ENCODE assay signal across 21 cellular contexts in genomic region chr4:6968496-6968895, GRCh38.
"Had no signal": no experiment of that assay in that cellular context is flagged by ENCODE, and none has a peak within 500 bp of the region (broad histone marks: within the 10 kb centered on the region; RNA-seq: fewer than 3 reads in every experiment).

No MANE protein-coding gene starts in this region.

- H3K27me3 ChIP-seq: foreskin keratinocyte, hepatocyte, left lung, sigmoid colon, tibial artery had no signal

- H3K4me1 ChIP-seq: foreskin keratinocyte, sigmoid colon, tibial artery had no signal

- H3K9me3 ChIP-seq: left lung, sigmoid colon, tibial artery had no signal

- H3K36me3 Mint-ChIP-seq: natural killer cell treated with Interleukin-12 subunit alpha and Interleukin-12 subunit beta and Interleukin-15 and Interleukin-18, amount 100 ng/mL, for 72 hours had no signal

- ATAC-seq: activated naive CD8-positive, alpha-beta T cell treated with anti-CD3 and anti-CD28 coated beads, Interleukin-2, amount 50 U/mL, for 24 hours; foreskin keratinocyte; left lung; natural killer cell treated with Interleukin-12 subunit alpha and Interleukin-12 subunit beta and Interleukin-15 and Interleukin-18, amount 100 ng/mL, for 72 hours; stimulated activated naive CD8-positive, alpha-beta T cell treated with anti-CD3 and anti-CD28 coated beads, Interleukin-15, amount 100 ng/mL, for 72 hours had no signal

- H3K27ac ChIP-seq: foreskin keratinocyte, left lung, sigmoid colon, tibial artery had no signal

- H3K27ac Mint-ChIP-seq: activated CD4-positive, alpha-beta memory T cell treated with anti-CD3 and anti-CD28 coated beads for 36 hours; activated naive CD8-positive, alpha-beta T cell treated with anti-CD3 and anti-CD28 coated beads, Interleukin-2, amount 50 U/mL, for 24 hours; mesothelial cell of epicardium; stimulated activated naive CD8-positive, alpha-beta T cell treated with anti-CD3 and anti-CD28 coated beads, Interleukin-15, amount 100 ng/mL, for 72 hours had no signal

- H3K4me3 ChIP-seq: hepatocyte, left lung, sigmoid colon, tibial artery had no signal

- H2AFZ ChIP-seq: hepatocyte had no signal

- H3K9me3 Mint-ChIP-seq: activated CD4-positive, alpha-beta memory T cell treated with anti-CD3 and anti-CD28 coated beads for 36 hours; activated naive CD8-positive, alpha-beta T cell treated with anti-CD3 and anti-CD28 coated beads, Interleukin-2, amount 50 U/mL, for 24 hours; immature natural killer cell; mesothelial cell of epicardium; natural killer cell treated with Interleukin-12 subunit alpha and Interleukin-12 subunit beta and Interleukin-15 and Interleukin-18, amount 100 ng/mL, for 72 hours; stimulated activated naive CD8-positive, alpha-beta T cell treated with anti-CD3 and anti-CD28 coated beads, Interleukin-15, amount 100 ng/mL, for 72 hours had no signal

- H3K4me3 Mint-ChIP-seq: activated CD4-positive, alpha-beta memory T cell treated with anti-CD3 and anti-CD28 coated beads for 36 hours; activated naive CD8-positive, alpha-beta T cell treated with anti-CD3 and anti-CD28 coated beads, Interleukin-2, amount 50 U/mL, for 24 hours; immature natural killer cell; mesothelial cell of epicardium; natural killer cell treated with Interleukin-12 subunit alpha and Interleukin-12 subunit beta and Interleukin-15 and Interleukin-18, amount 100 ng/mL, for 72 hours; stimulated activated naive CD8-positive, alpha-beta T cell treated with anti-CD3 and anti-CD28 coated beads, Interleukin-15, amount 100 ng/mL, for 72 hours had no signal

- DNase-seq: activated CD4-positive, alpha-beta memory T cell treated with anti-CD3 and anti-CD28 coated beads for 36 hours; activated CD4-positive, alpha-beta T cell treated with anti-CD3 and anti-CD28 coated beads for 48 hours; activated CD4-positive, CD25-positive, alpha-beta regulatory T cell; activated effector memory CD4-positive, alpha-beta T cell treated with anti-CD3 and anti-CD28 coated beads, Interleukin-2, amount 50 U/mL, for 16 hours; activated naive CD4-positive, alpha-beta T cell treated with anti-CD3 and anti-CD28 coated beads, Interleukin-2, amount 50 U/mL, for 16 hours; activated naive CD8-positive, alpha-beta T cell treated with anti-CD3 and anti-CD28 coated beads, Interleukin-2, amount 50 U/mL, for 24 hours; activated T-cell treated with anti-CD3 and anti-CD28 coated beads for 4 hours; cortex of kidney; erythroblast; foreskin keratinocyte; immature natural killer cell; left lung; nucleus accumbens; sigmoid colon; stimulated activated CD4-positive, alpha-beta T cell treated with anti-CD3 and anti-CD28 coated beads, Interleukin-4, amount 100 ng/mL, for 24 hours; stimulated activated naive CD8-positive, alpha-beta T cell treated with anti-CD3 and anti-CD28 coated beads, Interleukin-15, amount 100 ng/mL, for 72 hours; T-helper 9 cell; tibial artery had no signal

- H3K4me2 ChIP-seq: hepatocyte had no signal

- H3K27me3 Mint-ChIP-seq: activated CD4-positive, alpha-beta memory T cell treated with anti-CD3 and anti-CD28 coated beads for 36 hours; activated naive CD8-positive, alpha-beta T cell treated with anti-CD3 and anti-CD28 coated beads, Interleukin-2, amount 50 U/mL, for 24 hours; natural killer cell treated with Interleukin-12 subunit alpha and Interleukin-12 subunit beta and Interleukin-15 and Interleukin-18, amount 100 ng/mL, for 72 hours; stimulated activated naive CD8-positive, alpha-beta T cell treated with anti-CD3 and anti-CD28 coated beads, Interleukin-15, amount 100 ng/mL, for 72 hours had no signal
